Comparison of ENCODE assay signal across 1 cellular context in genomic region chr9:734831-735511, GRCh38.
TF ChIP-seq lines count a peak whose summit lies in the region.

No MANE protein-coding gene starts in this region.

TF ChIP-seq in WTC11, 78 proteins besides CTCF, POLR2A, EP300 and RAD21 (continued from another document):
- TF ChIP-seq, protein P1, sequence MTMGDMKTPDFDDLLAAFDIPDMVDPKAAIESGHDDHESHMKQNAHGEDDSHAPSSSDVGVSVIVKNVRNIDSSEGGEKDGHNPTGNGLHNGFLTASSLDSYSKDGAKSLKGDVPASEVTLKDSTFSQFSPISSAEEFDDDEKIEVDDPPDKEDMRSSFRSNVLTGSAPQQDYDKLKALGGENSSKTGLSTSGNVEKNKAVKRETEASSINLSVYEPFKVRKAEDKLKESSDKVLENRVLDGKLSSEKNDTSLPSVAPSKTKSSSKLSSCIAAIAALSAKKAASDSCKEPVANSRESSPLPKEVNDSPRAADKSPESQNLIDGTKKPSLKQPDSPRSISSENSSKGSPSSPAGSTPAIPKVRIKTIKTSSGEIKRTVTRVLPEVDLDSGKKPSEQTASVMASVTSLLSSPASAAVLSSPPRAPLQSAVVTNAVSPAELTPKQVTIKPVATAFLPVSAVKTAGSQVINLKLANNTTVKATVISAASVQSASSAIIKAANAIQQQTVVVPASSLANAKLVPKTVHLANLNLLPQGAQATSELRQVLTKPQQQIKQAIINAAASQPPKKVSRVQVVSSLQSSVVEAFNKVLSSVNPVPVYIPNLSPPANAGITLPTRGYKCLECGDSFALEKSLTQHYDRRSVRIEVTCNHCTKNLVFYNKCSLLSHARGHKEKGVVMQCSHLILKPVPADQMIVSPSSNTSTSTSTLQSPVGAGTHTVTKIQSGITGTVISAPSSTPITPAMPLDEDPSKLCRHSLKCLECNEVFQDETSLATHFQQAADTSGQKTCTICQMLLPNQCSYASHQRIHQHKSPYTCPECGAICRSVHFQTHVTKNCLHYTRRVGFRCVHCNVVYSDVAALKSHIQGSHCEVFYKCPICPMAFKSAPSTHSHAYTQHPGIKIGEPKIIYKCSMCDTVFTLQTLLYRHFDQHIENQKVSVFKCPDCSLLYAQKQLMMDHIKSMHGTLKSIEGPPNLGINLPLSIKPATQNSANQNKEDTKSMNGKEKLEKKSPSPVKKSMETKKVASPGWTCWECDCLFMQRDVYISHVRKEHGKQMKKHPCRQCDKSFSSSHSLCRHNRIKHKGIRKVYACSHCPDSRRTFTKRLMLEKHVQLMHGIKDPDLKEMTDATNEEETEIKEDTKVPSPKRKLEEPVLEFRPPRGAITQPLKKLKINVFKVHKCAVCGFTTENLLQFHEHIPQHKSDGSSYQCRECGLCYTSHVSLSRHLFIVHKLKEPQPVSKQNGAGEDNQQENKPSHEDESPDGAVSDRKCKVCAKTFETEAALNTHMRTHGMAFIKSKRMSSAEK (CRISPR knock-in tag; IDR thresholded peaks at IDR 0.05; ENCODE audit: borderline replicate concordance): no peak
